Comparison of ENCODE assay signal across 2 cellular contexts in the genomic region with DNA sequence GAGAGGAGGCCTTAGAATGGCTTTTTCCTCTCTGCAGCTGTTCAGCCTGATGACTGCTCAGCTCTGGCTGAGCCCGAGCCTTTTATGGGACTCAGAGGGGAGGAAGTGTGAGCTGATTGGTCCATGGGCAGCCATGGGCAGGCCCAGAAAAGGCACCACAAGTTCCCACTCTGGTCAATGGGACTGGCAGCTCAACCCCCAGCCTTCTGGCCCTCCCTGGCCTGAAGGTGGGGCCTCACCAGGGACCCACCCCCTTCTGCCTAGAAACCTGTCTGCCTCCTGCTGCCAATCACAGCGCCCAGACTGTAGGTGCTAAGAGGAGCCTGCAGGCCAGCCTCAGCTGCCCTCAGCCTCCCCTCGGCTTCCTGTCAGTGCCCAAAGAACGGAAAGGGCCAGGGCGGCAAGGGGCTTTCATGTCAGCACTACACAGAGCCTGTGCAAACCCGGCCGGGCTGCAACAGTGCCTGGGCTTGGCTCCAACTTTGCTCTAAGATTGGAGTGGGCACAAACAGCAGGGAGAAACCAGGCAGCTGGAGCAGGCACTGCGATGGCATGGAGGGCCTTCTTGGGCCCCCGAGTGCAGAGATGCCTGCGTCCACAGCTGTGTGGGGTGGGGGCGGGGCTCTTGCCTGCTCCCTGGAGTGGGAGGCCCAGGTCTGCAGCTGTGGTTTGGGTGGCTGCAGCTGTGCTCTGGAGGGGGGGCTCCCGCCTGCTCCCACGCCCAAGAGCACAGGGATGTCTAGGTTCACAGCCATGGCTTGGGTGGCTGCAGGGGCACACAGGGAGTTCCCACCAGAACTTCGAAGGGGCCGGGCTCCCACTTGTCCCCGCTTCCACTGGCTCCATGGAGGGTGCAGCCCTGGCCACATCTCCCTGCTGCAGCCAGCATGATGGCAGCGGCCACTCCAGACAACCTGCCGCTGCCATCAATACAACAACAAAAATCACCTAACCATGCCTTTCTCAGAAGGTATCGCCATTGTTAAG.
TF ChIP-seq lines count a peak whose summit lies in the region.

No MANE protein-coding gene starts in this region.

TF ChIP-seq in SK-N-SH treated with all-trans-retinoic acid at 6 μM for 48 hours, 23 proteins besides CTCF, POLR2A, EP300 and RAD21 (continued from another document):
- TF ChIP-seq, protein P1, sequence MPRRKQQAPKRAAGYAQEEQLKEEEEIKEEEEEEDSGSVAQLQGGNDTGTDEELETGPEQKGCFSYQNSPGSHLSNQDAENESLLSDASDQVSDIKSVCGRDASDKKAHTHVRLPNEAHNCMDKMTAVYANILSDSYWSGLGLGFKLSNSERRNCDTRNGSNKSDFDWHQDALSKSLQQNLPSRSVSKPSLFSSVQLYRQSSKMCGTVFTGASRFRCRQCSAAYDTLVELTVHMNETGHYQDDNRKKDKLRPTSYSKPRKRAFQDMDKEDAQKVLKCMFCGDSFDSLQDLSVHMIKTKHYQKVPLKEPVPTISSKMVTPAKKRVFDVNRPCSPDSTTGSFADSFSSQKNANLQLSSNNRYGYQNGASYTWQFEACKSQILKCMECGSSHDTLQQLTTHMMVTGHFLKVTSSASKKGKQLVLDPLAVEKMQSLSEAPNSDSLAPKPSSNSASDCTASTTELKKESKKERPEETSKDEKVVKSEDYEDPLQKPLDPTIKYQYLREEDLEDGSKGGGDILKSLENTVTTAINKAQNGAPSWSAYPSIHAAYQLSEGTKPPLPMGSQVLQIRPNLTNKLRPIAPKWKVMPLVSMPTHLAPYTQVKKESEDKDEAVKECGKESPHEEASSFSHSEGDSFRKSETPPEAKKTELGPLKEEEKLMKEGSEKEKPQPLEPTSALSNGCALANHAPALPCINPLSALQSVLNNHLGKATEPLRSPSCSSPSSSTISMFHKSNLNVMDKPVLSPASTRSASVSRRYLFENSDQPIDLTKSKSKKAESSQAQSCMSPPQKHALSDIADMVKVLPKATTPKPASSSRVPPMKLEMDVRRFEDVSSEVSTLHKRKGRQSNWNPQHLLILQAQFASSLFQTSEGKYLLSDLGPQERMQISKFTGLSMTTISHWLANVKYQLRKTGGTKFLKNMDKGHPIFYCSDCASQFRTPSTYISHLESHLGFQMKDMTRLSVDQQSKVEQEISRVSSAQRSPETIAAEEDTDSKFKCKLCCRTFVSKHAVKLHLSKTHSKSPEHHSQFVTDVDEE (CRISPR knock-in tag; IDR thresholded peaks at IDR 0.05) = no peak
- TF ChIP-seq ZNF8 (CRISPR knock-in tag; IDR thresholded peaks at IDR 0.05) (no peak), ZFP3 (CRISPR knock-in tag; IDR thresholded peaks at IDR 0.05) (no peak), TOX (CRISPR knock-in tag; IDR thresholded peaks at IDR 0.05; ENCODE audit: borderline replicate concordance) (no peak), CSDC2 (CRISPR knock-in tag; IDR thresholded peaks at IDR 0.05) (no peak), OSR1 (CRISPR knock-in tag; IDR thresholded peaks at IDR 0.05) (no peak), ISL1 (CRISPR knock-in tag; IDR thresholded peaks at IDR 0.05) (no peak)
- TF ChIP-seq, protein P2, sequence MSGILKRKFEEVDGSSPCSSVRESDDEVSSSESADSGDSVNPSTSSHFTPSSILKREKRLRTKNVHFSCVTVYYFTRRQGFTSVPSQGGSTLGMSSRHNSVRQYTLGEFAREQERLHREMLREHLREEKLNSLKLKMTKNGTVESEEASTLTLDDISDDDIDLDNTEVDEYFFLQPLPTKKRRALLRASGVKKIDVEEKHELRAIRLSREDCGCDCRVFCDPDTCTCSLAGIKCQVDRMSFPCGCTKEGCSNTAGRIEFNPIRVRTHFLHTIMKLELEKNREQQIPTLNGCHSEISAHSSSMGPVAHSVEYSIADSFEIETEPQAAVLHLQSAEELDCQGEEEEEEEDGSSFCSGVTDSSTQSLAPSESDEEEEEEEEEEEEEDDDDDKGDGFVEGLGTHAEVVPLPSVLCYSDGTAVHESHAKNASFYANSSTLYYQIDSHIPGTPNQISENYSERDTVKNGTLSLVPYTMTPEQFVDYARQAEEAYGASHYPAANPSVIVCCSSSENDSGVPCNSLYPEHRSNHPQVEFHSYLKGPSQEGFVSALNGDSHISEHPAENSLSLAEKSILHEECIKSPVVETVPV (CRISPR knock-in tag; IDR thresholded peaks at IDR 0.05) = no peak
- TF ChIP-seq, protein P3, sequence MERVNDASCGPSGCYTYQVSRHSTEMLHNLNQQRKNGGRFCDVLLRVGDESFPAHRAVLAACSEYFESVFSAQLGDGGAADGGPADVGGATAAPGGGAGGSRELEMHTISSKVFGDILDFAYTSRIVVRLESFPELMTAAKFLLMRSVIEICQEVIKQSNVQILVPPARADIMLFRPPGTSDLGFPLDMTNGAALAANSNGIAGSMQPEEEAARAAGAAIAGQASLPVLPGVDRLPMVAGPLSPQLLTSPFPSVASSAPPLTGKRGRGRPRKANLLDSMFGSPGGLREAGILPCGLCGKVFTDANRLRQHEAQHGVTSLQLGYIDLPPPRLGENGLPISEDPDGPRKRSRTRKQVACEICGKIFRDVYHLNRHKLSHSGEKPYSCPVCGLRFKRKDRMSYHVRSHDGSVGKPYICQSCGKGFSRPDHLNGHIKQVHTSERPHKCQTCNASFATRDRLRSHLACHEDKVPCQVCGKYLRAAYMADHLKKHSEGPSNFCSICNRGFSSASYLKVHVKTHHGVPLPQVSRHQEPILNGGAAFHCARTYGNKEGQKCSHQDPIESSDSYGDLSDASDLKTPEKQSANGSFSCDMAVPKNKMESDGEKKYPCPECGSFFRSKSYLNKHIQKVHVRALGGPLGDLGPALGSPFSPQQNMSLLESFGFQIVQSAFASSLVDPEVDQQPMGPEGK (CRISPR knock-in tag; IDR thresholded peaks at IDR 0.05; ENCODE audit: borderline replicate concordance) = no peak

TF ChIP-seq in SK-N-SH, 30 proteins besides CTCF, POLR2A, EP300 and RAD21 (continued from another document):
- TF ChIP-seq, protein P4, sequence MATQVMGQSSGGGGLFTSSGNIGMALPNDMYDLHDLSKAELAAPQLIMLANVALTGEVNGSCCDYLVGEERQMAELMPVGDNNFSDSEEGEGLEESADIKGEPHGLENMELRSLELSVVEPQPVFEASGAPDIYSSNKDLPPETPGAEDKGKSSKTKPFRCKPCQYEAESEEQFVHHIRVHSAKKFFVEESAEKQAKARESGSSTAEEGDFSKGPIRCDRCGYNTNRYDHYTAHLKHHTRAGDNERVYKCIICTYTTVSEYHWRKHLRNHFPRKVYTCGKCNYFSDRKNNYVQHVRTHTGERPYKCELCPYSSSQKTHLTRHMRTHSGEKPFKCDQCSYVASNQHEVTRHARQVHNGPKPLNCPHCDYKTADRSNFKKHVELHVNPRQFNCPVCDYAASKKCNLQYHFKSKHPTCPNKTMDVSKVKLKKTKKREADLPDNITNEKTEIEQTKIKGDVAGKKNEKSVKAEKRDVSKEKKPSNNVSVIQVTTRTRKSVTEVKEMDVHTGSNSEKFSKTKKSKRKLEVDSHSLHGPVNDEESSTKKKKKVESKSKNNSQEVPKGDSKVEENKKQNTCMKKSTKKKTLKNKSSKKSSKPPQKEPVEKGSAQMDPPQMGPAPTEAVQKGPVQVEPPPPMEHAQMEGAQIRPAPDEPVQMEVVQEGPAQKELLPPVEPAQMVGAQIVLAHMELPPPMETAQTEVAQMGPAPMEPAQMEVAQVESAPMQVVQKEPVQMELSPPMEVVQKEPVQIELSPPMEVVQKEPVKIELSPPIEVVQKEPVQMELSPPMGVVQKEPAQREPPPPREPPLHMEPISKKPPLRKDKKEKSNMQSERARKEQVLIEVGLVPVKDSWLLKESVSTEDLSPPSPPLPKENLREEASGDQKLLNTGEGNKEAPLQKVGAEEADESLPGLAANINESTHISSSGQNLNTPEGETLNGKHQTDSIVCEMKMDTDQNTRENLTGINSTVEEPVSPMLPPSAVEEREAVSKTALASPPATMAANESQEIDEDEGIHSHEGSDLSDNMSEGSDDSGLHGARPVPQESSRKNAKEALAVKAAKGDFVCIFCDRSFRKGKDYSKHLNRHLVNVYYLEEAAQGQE (IDR thresholded peaks at IDR 0.05; ENCODE audit: low read depth, low read length) = no peak
- TF ChIP-seq, protein P5, sequence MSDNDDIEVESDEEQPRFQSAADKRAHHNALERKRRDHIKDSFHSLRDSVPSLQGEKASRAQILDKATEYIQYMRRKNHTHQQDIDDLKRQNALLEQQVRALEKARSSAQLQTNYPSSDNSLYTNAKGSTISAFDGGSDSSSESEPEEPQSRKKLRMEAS (IDR thresholded peaks at IDR 0.05; ENCODE audit: low read depth) = no peak
- TF ChIP-seq EZH2phosphoT487 (IDR thresholded peaks at IDR 0.05; ENCODE audit: borderline replicate concordance, low read depth) = no peak
- TF ChIP-seq, protein P6, sequence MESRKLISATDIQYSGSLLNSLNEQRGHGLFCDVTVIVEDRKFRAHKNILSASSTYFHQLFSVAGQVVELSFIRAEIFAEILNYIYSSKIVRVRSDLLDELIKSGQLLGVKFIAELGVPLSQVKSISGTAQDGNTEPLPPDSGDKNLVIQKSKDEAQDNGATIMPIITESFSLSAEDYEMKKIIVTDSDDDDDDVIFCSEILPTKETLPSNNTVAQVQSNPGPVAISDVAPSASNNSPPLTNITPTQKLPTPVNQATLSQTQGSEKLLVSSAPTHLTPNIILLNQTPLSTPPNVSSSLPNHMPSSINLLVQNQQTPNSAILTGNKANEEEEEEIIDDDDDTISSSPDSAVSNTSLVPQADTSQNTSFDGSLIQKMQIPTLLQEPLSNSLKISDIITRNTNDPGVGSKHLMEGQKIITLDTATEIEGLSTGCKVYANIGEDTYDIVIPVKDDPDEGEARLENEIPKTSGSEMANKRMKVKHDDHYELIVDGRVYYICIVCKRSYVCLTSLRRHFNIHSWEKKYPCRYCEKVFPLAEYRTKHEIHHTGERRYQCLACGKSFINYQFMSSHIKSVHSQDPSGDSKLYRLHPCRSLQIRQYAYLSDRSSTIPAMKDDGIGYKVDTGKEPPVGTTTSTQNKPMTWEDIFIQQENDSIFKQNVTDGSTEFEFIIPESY (IDR thresholded peaks at IDR 0.05; ENCODE audit: borderline replicate concordance, low read depth) = no peak
TF ChIP-seq in SK-N-SH: peak in this region for 0.
